In genomic region chr14:60331201-60332045, GRCh38 we compare ENCODE assay signal across 8 cellular contexts.
DNase-seq lines count a peak whose midpoint lies in the region; ATAC-seq, FAIRE-seq and TF ChIP-seq lines count a peak whose summit lies in the region.

No MANE protein-coding gene starts in this region.

- peak overlapping the region; percentile 62; the same call in 1 of the 2 replicates for H3K18ac ChIP-seq in H1 (ENCODE audit: extremely low read depth, low read length)

- no peak overlapping the region for H2BK20ac ChIP-seq in H1 (ENCODE audit: low read length)

- TF ChIP-seq EP300 in H1 (IDR thresholded peaks at IDR 0.05; ENCODE audit: borderline replicate concordance in 1 of 2, low read depth in 2 of 2, low read length in 2 of 2), result no peak

- H2AFZ ChIP-seq in H1 (ENCODE audit: low read length), result peak overlapping the region; percentile 97

- peak; percentile 91 for FAIRE-seq in H1 (lab: Jason Lieb, UNC)

- peak overlapping the region; percentile 96 for H3K4me3 Mint-ChIP-seq in CD4-positive, alpha-beta T cell
- H3K4me3 Mint-ChIP-seq in activated CD4-positive, alpha-beta memory T cell treated with anti-CD3 and anti-CD28 coated beads, Interleukin-2, amount 10 ng/mL, durations not matched to agents 7 days and 5 days, result peak overlapping the region; percentile 76

- peaks cover 2 to 12% (median 8%) of the 10 kb centered on the region in 4 experiments; a peak in 6 of 7 replicates for H3K4me1 ChIP-seq in H1 (replicated peaks in 1 of 4; ENCODE audit: control insufficient read depth in 3 of 4, insufficient read depth in 4 of 4, low read length in 3 of 4)

- POLR2A ChIA-PET in CD4-positive, alpha-beta T cell (lab: Charles Lee), result interaction anchor here (0.9 to 3.4 kb wide), 7 partner anchors 16 to 166 kb away, joined by 3 to 58 read pairs (median 5); partner anchors contain the start of genes DHRS7 and PPM1A
- POLR2A ChIA-PET in activated CD4-positive, alpha-beta memory T cell treated with anti-CD3 and anti-CD28 coated beads, Interleukin-2, amount 10 ng/mL, durations not matched to agents 7 days and 5 days (lab: Charles Lee), result interaction anchor here (0.6 to 3.5 kb wide), 7 partner anchors 16 to 166 kb away, joined by 3 to 28 read pairs (median 3); partner anchors contain the start of genes DHRS7 and PPM1A
- POLR2A ChIA-PET in H1 (lab: Charles Lee; ENCODE audit: partially characterized antibody), result interaction anchor here (1.7 kb wide), 2 partner anchors 16 to 83 kb away, joined by 5 read pairs; partner anchors contain the start of gene PPM1A

- H3K4me1 Mint-ChIP-seq in CD4-positive, alpha-beta T cell (ENCODE audit: low read depth), result peaks cover 32% of the 10 kb centered on the region
- peaks cover 31% of the 10 kb centered on the region for H3K4me1 Mint-ChIP-seq in activated CD4-positive, alpha-beta memory T cell treated with anti-CD3 and anti-CD28 coated beads, Interleukin-2, amount 10 ng/mL, durations not matched to agents 7 days and 5 days

- H3K79me1 ChIP-seq in H1 (ENCODE audit: low read depth, low read length), result no peaks in the 10 kb centered on the region

- peaks cover 2% of the 10 kb centered on the region; the same call in 1 of the 2 replicates for H3K23me2 ChIP-seq in H1 (ENCODE audit: low read depth, low read length)

- H3K9me3 ChIP-seq in CD4-positive, alpha-beta T cell (ENCODE audit: control insufficient read depth, low read length), result no peaks in the 10 kb centered on the region
- H3K9me3 ChIP-seq in H1 (ENCODE audit: insufficient read depth in 2 of 2, low read depth in 1 of 2, low read length in 1 of 2), result no peaks in the 10 kb centered on the region

- peak overlapping the region; percentile 85 for H3K27ac Mint-ChIP-seq in CD4-positive, alpha-beta T cell
- peak overlapping the region; percentile 80 for H3K27ac Mint-ChIP-seq in activated CD4-positive, alpha-beta memory T cell treated with anti-CD3 and anti-CD28 coated beads, Interleukin-2, amount 10 ng/mL, durations not matched to agents 7 days and 5 days

- no peaks in the 10 kb centered on the region for H4K20me1 ChIP-seq in H1 (replicated peaks in 1 of 2; ENCODE audit: control insufficient read depth in 1 of 2, insufficient read depth in 2 of 2, low read length in 2 of 2)

- intact Hi-C loops in CD4-positive, alpha-beta T cell (cut with DNase I, micrococcal nuclease), result loop anchor here (1.0 to 10.0 kb wide), 8 partner anchors 64 to 1363 kb away; partner anchors contain the start of gene HIF1A (in 1 of the 2)

- no peak overlapping the region; the same call in 1 of the 2 replicates for H2BK15ac ChIP-seq in H1 (ENCODE audit: low read length)

- WGBS in H1 (ENCODE audit: extremely low coverage in 1 of 2, insufficient coverage in 1 of 2, insufficient read length in 1 of 2, insufficient replicate concordance in 2 of 2, low coverage in 1 of 2, low lambda C conversion rate in 2 of 2, missing lambda C conversion rate in 1 of 2), 2 experiments, result 31% methylated on average over 23 of the region's 24 CpGs; no CpG with 5 or more reads in 1 of the 2 experiments

- H4K5ac ChIP-seq in H1 (ENCODE audit: insufficient read length, low read depth, low read length), result no peak overlapping the region

- H3K23ac ChIP-seq in H1 (ENCODE audit: insufficient read length), result no peak overlapping the region

- peaks cover 10% of the 10 kb centered on the region for H3K36me3 Mint-ChIP-seq in CD4-positive, alpha-beta T cell (ENCODE audit: low read depth)
- H3K36me3 Mint-ChIP-seq in activated CD4-positive, alpha-beta memory T cell treated with anti-CD3 and anti-CD28 coated beads, Interleukin-2, amount 10 ng/mL, durations not matched to agents 7 days and 5 days (ENCODE audit: low read depth), result no peaks in the 10 kb centered on the region

- no peak overlapping the region for H4K8ac ChIP-seq in H1 (ENCODE audit: extremely low read depth, insufficient read depth, low read length)

- peaks cover 6% of the 10 kb centered on the region for H3K27me3 ChIP-seq in CD4-positive, alpha-beta T cell (ENCODE audit: control insufficient read depth, insufficient read depth, low read length)
- peaks cover 0 to 5% (median 1%) of the 10 kb centered on the region in 4 experiments; a peak in 3 of 7 replicates for H3K27me3 ChIP-seq in H1 (replicated peaks in 1 of 4; ENCODE audit: control insufficient read depth in 3 of 4, extremely low read depth in 1 of 4, insufficient read depth in 3 of 4, low read length in 3 of 4)

- peak overlapping the region; percentile 34 for H4K91ac ChIP-seq in H1 (replicated peaks; ENCODE audit: insufficient read length, low read length)

- no peaks in the 10 kb centered on the region for H3K9me3 Mint-ChIP-seq in CD4-positive, alpha-beta T cell
- H3K9me3 Mint-ChIP-seq in activated CD4-positive, alpha-beta memory T cell treated with anti-CD3 and anti-CD28 coated beads, Interleukin-2, amount 10 ng/mL, durations not matched to agents 7 days and 5 days, result no peaks in the 10 kb centered on the region

- peak overlapping the region; percentile 29 for H3K27ac ChIP-seq in CD4-positive, alpha-beta T cell (ENCODE audit: low read depth, low read length)
- H3K27ac ChIP-seq in H1 (ENCODE audit: low read depth, low read length), result no peak overlapping the region

- peak overlapping the region; percentile 32 to 55 (median 44); a peak in 7 of 8 replicates for H3K4me3 ChIP-seq in H1 (ENCODE audit: extremely low read depth in 1 of 4, insufficient read depth in 2 of 4, low read depth in 3 of 4, low read length in 4 of 4)

- peak; percentile 78 for ATAC-seq in CD4-positive, alpha-beta T cell (ENCODE audit: poor library complexity)
- ATAC-seq in GM19328 (IDR thresholded peaks at IDR 0.05; ENCODE audit: unreplicated experiment) (peak; percentile 54), HG03469 (IDR thresholded peaks at IDR 0.05; ENCODE audit: unreplicated experiment) (peak; percentile 42)

- TF ChIP-seq RAD21 in H1 (IDR thresholded peaks at IDR 0.05 in 1 of 2, conservative IDR thresholded peaks at IDR 0.05 in 1 of 2; ENCODE audit: low read depth in 2 of 2, low read length in 2 of 2), result peak; percentile 82 to 88

- H2AK5ac ChIP-seq in H1 (ENCODE audit: low read depth, low read length), result no peak overlapping the region

- H2BK120ac ChIP-seq in H1 (replicated peaks; ENCODE audit: low read depth, low read length), result no peak overlapping the region

- peak overlapping the region; percentile 64 to 74 for H3K4me2 ChIP-seq in H1 (ENCODE audit: insufficient read depth in 1 of 2, low read depth in 2 of 2, low read length in 2 of 2)

- H3K56ac ChIP-seq in H1 (replicated peaks; ENCODE audit: insufficient read length, low read depth, low read length), result no peak overlapping the region

- 0 out of 7 replicates have a peak overlapping the region, but pooled peaks of 1 of the 4 experiments have one; percentile 20 for H3K9ac ChIP-seq in H1 (replicated peaks in 1 of 4; ENCODE audit: extremely low read depth in 1 of 4, low read depth in 3 of 4, low read length in 3 of 4)

- CTCF ChIA-PET in CD4-positive, alpha-beta T cell (lab: Charles Lee), result interaction anchor here (0.8 to 1.9 kb wide), 16 partner anchors 10 to 694 kb away, joined by 3 to 7 read pairs (median 4); no protein-coding TSS in a partner anchor
- CTCF ChIA-PET in activated CD4-positive, alpha-beta memory T cell treated with anti-CD3 and anti-CD28 coated beads, Interleukin-2, amount 10 ng/mL, durations not matched to agents 7 days and 5 days (lab: Charles Lee), result interaction anchor here (0.6 to 4.6 kb wide), 39 partner anchors 9 to 1881 kb away, joined by 3 to 28 read pairs (median 4); partner anchors contain the start of genes DHRS7 and PPM1A
- CTCF ChIA-PET in H1 (lab: Charles Lee; ENCODE audit: partially characterized antibody), result interaction anchor here (0.6 to 7.8 kb wide), 54 partner anchors 8 to 921 kb away, joined by 3 to 73 read pairs (median 4); partner anchors contain the start of genes DHRS7 and PPM1A

- 0 out of 2 replicates have a peak overlapping the region, but pooled peaks have one; percentile 13 for H2BK12ac ChIP-seq in H1 (ENCODE audit: low read depth, low read length)

- peak; percentile 88 for TF ChIP-seq CTCF in CD4-positive, alpha-beta T cell (IDR thresholded peaks at IDR 0.05)
- peak; percentile 82 to 87 (median 86) for TF ChIP-seq CTCF in H1 (IDR thresholded peaks at IDR 0.05; ENCODE audit: control extremely low read depth in 1 of 3, insufficient read depth in 1 of 3, low read depth in 1 of 3, low read length in 3 of 3)

- TF ChIP-seq POLR2A in H1 (IDR thresholded peaks at IDR 0.05; ENCODE audit: control extremely low read depth in 1 of 2, low read depth in 2 of 2, low read length in 2 of 2), result no peak

- H2BK5ac ChIP-seq in H1 (ENCODE audit: low read depth, low read length), result peak overlapping the region; percentile 19; the same call in 1 of the 2 replicates

- H3K27me3 Mint-ChIP-seq in CD4-positive, alpha-beta T cell, result peaks cover 56% of the 10 kb centered on the region
- H3K27me3 Mint-ChIP-seq in activated CD4-positive, alpha-beta memory T cell treated with anti-CD3 and anti-CD28 coated beads, Interleukin-2, amount 10 ng/mL, durations not matched to agents 7 days and 5 days, result peaks cover 33% of the 10 kb centered on the region

- DNase-seq in CD4-positive, alpha-beta T cell, result peak; percentile 55 to 74 (median 68)
- peak; percentile 82 for DNase-seq in NCI-H524 treated with DMSO at 0.1 percent for 48 hours (lab: John Stamatoyannopoulos, UW)
- DNase-seq in activated CD4-positive, alpha-beta memory T cell treated with anti-CD3 and anti-CD28 coated beads, Interleukin-2, amount 10 ng/mL, durations not matched to agents 7 days and 5 days, result peak; percentile 81
- peak; percentile 68 to 92 for DNase-seq in H1 (ENCODE audit: low read depth in 1 of 2, low spot score in 2 of 2)
- peak; percentile 67 for DNase-seq in mucosa of gallbladder (ENCODE audit: low spot score)
- peak; percentile 70 for DNase-seq in stimulated activated CD8-positive, alpha-beta memory T cell treated with anti-CD3 and anti-CD28 coated beads, Interleukin-4, amount 100 ng/mL, for 24 hours (ENCODE audit: low read depth)

- no peak overlapping the region for H3K4ac ChIP-seq in H1 (replicated peaks; ENCODE audit: insufficient read length, low read depth, low read length)

- no peaks in the 10 kb centered on the region for H3K79me2 ChIP-seq in H1 (ENCODE audit: control insufficient read depth in 1 of 2, insufficient read depth in 2 of 2, low read length in 2 of 2)

- H3K14ac ChIP-seq in H1 (ENCODE audit: insufficient read length), result no peak overlapping the region

- H3K36me3 ChIP-seq in H1 (ENCODE audit: control insufficient read depth in 2 of 4, insufficient read depth in 4 of 4, low read length in 3 of 4), result no peaks in the 10 kb centered on the region

TF ChIP-seq in H1, 55 proteins besides CTCF, POLR2A, EP300 and RAD21 (continues in another document):
- TF ChIP-seq, protein P1, sequence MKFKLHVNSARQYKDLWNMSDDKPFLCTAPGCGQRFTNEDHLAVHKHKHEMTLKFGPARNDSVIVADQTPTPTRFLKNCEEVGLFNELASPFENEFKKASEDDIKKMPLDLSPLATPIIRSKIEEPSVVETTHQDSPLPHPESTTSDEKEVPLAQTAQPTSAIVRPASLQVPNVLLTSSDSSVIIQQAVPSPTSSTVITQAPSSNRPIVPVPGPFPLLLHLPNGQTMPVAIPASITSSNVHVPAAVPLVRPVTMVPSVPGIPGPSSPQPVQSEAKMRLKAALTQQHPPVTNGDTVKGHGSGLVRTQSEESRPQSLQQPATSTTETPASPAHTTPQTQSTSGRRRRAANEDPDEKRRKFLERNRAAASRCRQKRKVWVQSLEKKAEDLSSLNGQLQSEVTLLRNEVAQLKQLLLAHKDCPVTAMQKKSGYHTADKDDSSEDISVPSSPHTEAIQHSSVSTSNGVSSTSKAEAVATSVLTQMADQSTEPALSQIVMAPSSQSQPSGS (IDR thresholded peaks at IDR 0.05; ENCODE audit: low read length), result no peak
